In genomic region chr22:21012446-21013407, GRCh38 we compare ENCODE assay signal across 14 cellular contexts. TPM values are rescaled to one million over a fixed set of nuclear protein-coding genes. Genes with fewer than 3 reads are reported as not detected.
DNase-seq lines count a peak whose midpoint lies in the region; ATAC-seq and TF ChIP-seq lines count a peak whose summit lies in the region.
"Had no signal": no experiment of that assay in that cellular context is flagged by ENCODE, and none has a peak within 500 bp of the region (broad histone marks: within the 10 kb centered on the region; RNA-seq: fewer than 3 reads in every experiment).

No MANE protein-coding gene starts in this region.

- peak overlapping the region; percentile 69 for H3K4me3 ChIP-seq in ectodermal cell (ENCODE audit: insufficient read depth, low read depth, low read length)
- peak overlapping the region; percentile 62 for H3K4me3 ChIP-seq in neuron (ENCODE audit: low read length)

- no peaks in the 10 kb centered on the region for H3K9me3 ChIP-seq in ectodermal cell (ENCODE audit: control insufficient read depth, low read length)
- no peaks in the 10 kb centered on the region for H3K9me3 ChIP-seq in neuron (ENCODE audit: low read length)

- H2AFZ ChIP-seq in neuron (ENCODE audit: low read depth, low read length) = no peak overlapping the region

- WGBS in ectodermal cell, 2 experiments = 91 to 93% methylated on average over 14 of the region's 14 CpGs

- H3K27ac ChIP-seq in ectodermal cell (ENCODE audit: insufficient read depth, low read depth, low read length, poor library complexity, severe bottlenecking) = no peak overlapping the region

- POLR2A ChIA-PET in activated CD4-positive, alpha-beta memory T cell treated with anti-CD3 and anti-CD28 coated beads for 36 hours (lab: Charles Lee) = interaction anchor here (1.7 kb wide), 2 partner anchors 10 to 31 kb away, joined by 3 to 7 read pairs; partner anchors contain the start of genes LZTR1 and THAP7
- POLR2A ChIA-PET in activated CD4-positive, alpha-beta memory T cell treated with anti-CD3 and anti-CD28 coated beads, Interleukin-2, amount 10 ng/mL, durations not matched to agents 7 days and 5 days (lab: Charles Lee) = interaction anchor here (1.0 to 2.4 kb wide), 2 partner anchors 10 to 13 kb away, joined by 3 to 12 read pairs; partner anchors contain the start of gene THAP7

- no peaks in the 10 kb centered on the region for H3K36me3 Mint-ChIP-seq in activated CD4-positive, alpha-beta memory T cell treated with anti-CD3 and anti-CD28 coated beads for 36 hours
- no peaks in the 10 kb centered on the region for H3K36me3 Mint-ChIP-seq in activated CD4-positive, alpha-beta memory T cell treated with anti-CD3 and anti-CD28 coated beads, Interleukin-2, amount 10 ng/mL, durations not matched to agents 7 days and 5 days (ENCODE audit: low read depth)

- H3K27ac Mint-ChIP-seq in activated CD4-positive, alpha-beta memory T cell treated with anti-CD3 and anti-CD28 coated beads for 36 hours = no peak overlapping the region
- H3K27ac Mint-ChIP-seq in activated CD4-positive, alpha-beta memory T cell treated with anti-CD3 and anti-CD28 coated beads, Interleukin-2, amount 10 ng/mL, durations not matched to agents 7 days and 5 days = no peak overlapping the region
- H3K27ac Mint-ChIP-seq: activated T-helper 1 cell treated with anti-CD3 and anti-CD28 coated beads, Interleukin-12 subunit alpha, Interleukin-12 subunit beta, Interleukin-2, Interleukin-4 antibody, amounts not matched to agents 30 ng/mL and 10 ng/mL and 1 ng/mL, durations not matched to agents 14 hours and 24 hours and 36 hours had no signal

- ATAC-seq in GM18505 (IDR thresholded peaks at IDR 0.05; ENCODE audit: unreplicated experiment) (no peak), GM21423 (IDR thresholded peaks at IDR 0.05; ENCODE audit: unreplicated experiment) (no peak)

- intact Hi-C loops in activated CD4-positive, alpha-beta memory T cell treated with anti-CD3 and anti-CD28 coated beads for 36 hours (cut with micrococcal nuclease) = no loop called here

- TF ChIP-seq POLR2A in GM18505 (IDR thresholded peaks at IDR 0.05; ENCODE audit: borderline replicate concordance, extremely low read depth, insufficient read depth, insufficient read length) = no peak

- H3K27me3 Mint-ChIP-seq in activated CD4-positive, alpha-beta memory T cell treated with anti-CD3 and anti-CD28 coated beads for 36 hours = no peaks in the 10 kb centered on the region
- H3K27me3 Mint-ChIP-seq in activated CD4-positive, alpha-beta memory T cell treated with anti-CD3 and anti-CD28 coated beads, Interleukin-2, amount 10 ng/mL, durations not matched to agents 7 days and 5 days = peaks cover 5% of the 10 kb centered on the region

- H3K4me1 Mint-ChIP-seq in activated CD4-positive, alpha-beta memory T cell treated with anti-CD3 and anti-CD28 coated beads for 36 hours (ENCODE audit: low read depth) = peaks cover 20% of the 10 kb centered on the region
- H3K4me1 Mint-ChIP-seq in activated CD4-positive, alpha-beta memory T cell treated with anti-CD3 and anti-CD28 coated beads, Interleukin-2, amount 10 ng/mL, durations not matched to agents 7 days and 5 days = peaks cover 15% of the 10 kb centered on the region

- H3K36me3 ChIP-seq in ectodermal cell (ENCODE audit: control insufficient read depth, insufficient read depth, low read length) (no peaks in the 10 kb centered on the region), neuron (ENCODE audit: insufficient read depth, low read length) (peaks cover 6% of the 10 kb centered on the region)

- DNase-seq in activated CD4-positive, alpha-beta memory T cell treated with anti-CD3 and anti-CD28 coated beads for 36 hours = no peak
- DNase-seq in activated CD4-positive, alpha-beta memory T cell treated with anti-CD3 and anti-CD28 coated beads, Interleukin-2, amount 10 ng/mL, durations not matched to agents 7 days and 5 days = no peak
- peak; percentile 93 to 96 for DNase-seq in NCI-H524 (lab: John Stamatoyannopoulos, UW)
- DNase-seq in MV-4-11 (lab: John Stamatoyannopoulos, UW) = no peak
- DNase-seq: Kasumi-1; NCI-H2029 treated with DMSO at 0.1 percent for 48 hours; stimulated activated CD8-positive, alpha-beta memory T cell treated with anti-CD3 and anti-CD28 coated beads, Interleukin-4, amount 100 ng/mL, for 48 hours had no signal

- CTCF ChIA-PET in activated CD4-positive, alpha-beta memory T cell treated with anti-CD3 and anti-CD28 coated beads for 36 hours (lab: Charles Lee) = interaction anchor here (0.6 to 0.9 kb wide), 2 partner anchors 10 to 90 kb away, joined by 3 read pairs; no protein-coding TSS in a partner anchor
- CTCF ChIA-PET in activated CD4-positive, alpha-beta memory T cell treated with anti-CD3 and anti-CD28 coated beads, Interleukin-2, amount 10 ng/mL, durations not matched to agents 7 days and 5 days (lab: Charles Lee) = interaction anchor here (1.0 kb wide), 1 partner anchor 11 kb away, joined by 4 read pairs; no protein-coding TSS in a partner anchor

- peaks cover 29% of the 10 kb centered on the region for H3K4me1 ChIP-seq in ectodermal cell (ENCODE audit: control insufficient read depth, insufficient read depth, low read length)
- peaks cover 30% of the 10 kb centered on the region for H3K4me1 ChIP-seq in neuron (ENCODE audit: insufficient read depth, low read length)
- H3K4me1 ChIP-seq: parathyroid adenoma had no signal

- H3K9me3 Mint-ChIP-seq in activated CD4-positive, alpha-beta memory T cell treated with anti-CD3 and anti-CD28 coated beads for 36 hours = no peaks in the 10 kb centered on the region
- no peaks in the 10 kb centered on the region for H3K9me3 Mint-ChIP-seq in activated CD4-positive, alpha-beta memory T cell treated with anti-CD3 and anti-CD28 coated beads, Interleukin-2, amount 10 ng/mL, durations not matched to agents 7 days and 5 days
- H3K9me3 Mint-ChIP-seq: activated T-helper 1 cell treated with anti-CD3 and anti-CD28 coated beads, Interleukin-12 subunit alpha, Interleukin-12 subunit beta, Interleukin-2, Interleukin-4 antibody, amounts not matched to agents 30 ng/mL and 10 ng/mL and 1 ng/mL, durations not matched to agents 14 hours and 24 hours and 36 hours had no signal

- H3K4me3 Mint-ChIP-seq in activated CD4-positive, alpha-beta memory T cell treated with anti-CD3 and anti-CD28 coated beads for 36 hours = peak overlapping the region; percentile 89
- no peak overlapping the region for H3K4me3 Mint-ChIP-seq in activated CD4-positive, alpha-beta memory T cell treated with anti-CD3 and anti-CD28 coated beads, Interleukin-2, amount 10 ng/mL, durations not matched to agents 7 days and 5 days

- no peaks in the 10 kb centered on the region for H3K27me3 ChIP-seq in ectodermal cell (ENCODE audit: control insufficient read depth, insufficient read depth, low read length, poor library complexity, severe bottlenecking)
- H3K27me3 ChIP-seq in neuron (ENCODE audit: insufficient read depth, low read length) = no peaks in the 10 kb centered on the region

RNA-seq across cellular contexts. Expression of gene P2RX6, which starts 2.2 kb away (rescaled TPM):
- not detected for total RNA-seq in activated CD4-positive, alpha-beta memory T cell treated with anti-CD3 and anti-CD28 coated beads for 36 hours
- total RNA-seq in activated CD4-positive, alpha-beta memory T cell treated with anti-CD3 and anti-CD28 coated beads, Interleukin-2, amount 10 ng/mL, durations not matched to agents 7 days and 5 days = under 1 TPM; 0.08 to 0.23 TPM
- polyA plus RNA-seq in ectodermal cell (2013, experiment 1 of 4) = 2.6 TPM
- polyA plus RNA-seq in ectodermal cell (2013, experiment 2 of 4) = 2.1 TPM
- polyA plus RNA-seq in ectodermal cell (2013, experiment 3 of 4) = 1.9 TPM
- polyA plus RNA-seq in ectodermal cell (2013, experiment 4 of 4) = 2.6 TPM

RNA-seq across cellular contexts. Expression of gene THAP7, which starts 10.8 kb away (rescaled TPM):
- total RNA-seq in activated CD4-positive, alpha-beta memory T cell treated with anti-CD3 and anti-CD28 coated beads for 36 hours = 10 to 100 TPM; 22.1 to 26.8 TPM
- 10 to 100 TPM; 24.7 to 25.4 TPM for total RNA-seq in activated CD4-positive, alpha-beta memory T cell treated with anti-CD3 and anti-CD28 coated beads, Interleukin-2, amount 10 ng/mL, durations not matched to agents 7 days and 5 days
- polyA plus RNA-seq in ectodermal cell (2013, experiment 1 of 4) = 31.1 TPM
- polyA plus RNA-seq in ectodermal cell (2013, experiment 2 of 4) = 38.6 TPM
- 27.1 TPM for polyA plus RNA-seq in ectodermal cell (2013, experiment 3 of 4)
- polyA plus RNA-seq in ectodermal cell (2013, experiment 4 of 4) = 31.5 TPM

RNA-seq across cellular contexts. Expression of gene SLC7A4, which starts 19.6 kb away (rescaled TPM):
- not detected for total RNA-seq in activated CD4-positive, alpha-beta memory T cell treated with anti-CD3 and anti-CD28 coated beads for 36 hours
- total RNA-seq in activated CD4-positive, alpha-beta memory T cell treated with anti-CD3 and anti-CD28 coated beads, Interleukin-2, amount 10 ng/mL, durations not matched to agents 7 days and 5 days = not detected
- polyA plus RNA-seq in ectodermal cell (2013, experiment 1 of 4) = 0.28 TPM
- polyA plus RNA-seq in ectodermal cell (2013, experiment 2 of 4) = 0.43 TPM
- polyA plus RNA-seq in ectodermal cell (2013, experiment 3 of 4) = not detected
- 0.45 TPM for polyA plus RNA-seq in ectodermal cell (2013, experiment 4 of 4)
- total RNA-seq: activated T-helper 1 cell treated with anti-CD3 and anti-CD28 coated beads, Interleukin-12 subunit alpha, Interleukin-12 subunit beta, Interleukin-2, Interleukin-4 antibody, amounts not matched to agents 30 ng/mL and 10 ng/mL and 1 ng/mL, durations not matched to agents 14 hours and 24 hours and 36 hours had no signal

RNA-seq across cellular contexts. Expression of gene LZTR1, which starts 30.6 kb away (rescaled TPM):
- total RNA-seq in activated CD4-positive, alpha-beta memory T cell treated with anti-CD3 and anti-CD28 coated beads for 36 hours = 10 to 100 TPM; 39.3 to 43.4 TPM
- total RNA-seq in activated CD4-positive, alpha-beta memory T cell treated with anti-CD3 and anti-CD28 coated beads, Interleukin-2, amount 10 ng/mL, durations not matched to agents 7 days and 5 days = 10 to 100 TPM; 53.3 to 60.3 TPM
- polyA plus RNA-seq in ectodermal cell (2013, experiment 1 of 4) = 54.3 TPM
- polyA plus RNA-seq in ectodermal cell (2013, experiment 2 of 4) = 56.9 TPM
- polyA plus RNA-seq in ectodermal cell (2013, experiment 3 of 4) = 33.7 TPM
- polyA plus RNA-seq in ectodermal cell (2013, experiment 4 of 4) = 37.1 TPM

RNA-seq across cellular contexts. Expression of gene LRRC74B, which starts 33.0 kb away (rescaled TPM):
- not detected for total RNA-seq in activated CD4-positive, alpha-beta memory T cell treated with anti-CD3 and anti-CD28 coated beads for 36 hours
- not detected for total RNA-seq in activated CD4-positive, alpha-beta memory T cell treated with anti-CD3 and anti-CD28 coated beads, Interleukin-2, amount 10 ng/mL, durations not matched to agents 7 days and 5 days
- polyA plus RNA-seq in ectodermal cell (2013, experiment 1 of 4) = not detected
- not detected for polyA plus RNA-seq in ectodermal cell (2013, experiment 2 of 4)
- polyA plus RNA-seq in ectodermal cell (2013, experiment 3 of 4) = not detected
- not detected for polyA plus RNA-seq in ectodermal cell (2013, experiment 4 of 4)
- total RNA-seq: activated T-helper 1 cell treated with anti-CD3 and anti-CD28 coated beads, Interleukin-12 subunit alpha, Interleukin-12 subunit beta, Interleukin-2, Interleukin-4 antibody, amounts not matched to agents 30 ng/mL and 10 ng/mL and 1 ng/mL, durations not matched to agents 14 hours and 24 hours and 36 hours; urinary bladder had no signal
- polyA plus RNA-seq: urinary bladder had no signal

Comparison
In these comparisons a context has a peak if more than half of its experiments do, and no peak if none do; other contexts are left out.
1. DNase-seq: peak in NCI-H524 (2 of 2); none in activated CD4-positive, alpha-beta memory T cell treated with anti-CD3 and anti-CD28 coated beads for 36 hours (single experiment), activated CD4-positive, alpha-beta memory T cell treated with anti-CD3 and anti-CD28 coated beads, Interleukin-2, amount 10 ng/mL, durations not matched to agents 7 days and 5 days (single experiment) and MV-4-11 (single experiment).